In the genomic region with DNA sequence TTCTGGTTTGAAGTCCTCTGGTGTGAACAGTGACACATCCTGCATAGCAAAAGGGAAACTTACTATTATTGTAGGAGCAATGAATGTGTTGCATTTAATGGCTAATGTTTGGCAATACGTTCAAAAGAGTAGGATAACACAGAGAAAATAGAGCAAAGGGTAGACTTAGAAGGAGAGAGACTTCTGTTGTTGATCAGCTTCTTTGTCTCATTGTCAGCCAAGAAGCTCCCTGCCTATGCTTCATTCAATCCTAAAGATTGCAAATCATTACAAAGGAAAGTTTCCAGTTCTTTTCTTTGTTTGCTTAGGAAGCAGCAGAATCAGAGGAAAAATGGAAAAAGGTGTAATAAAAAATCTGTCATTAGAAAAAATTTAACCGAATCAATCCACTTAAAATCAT, we compare ENCODE assay signal across 16 cellular contexts. TPM values are rescaled to one million over a fixed set of nuclear protein-coding genes. Genes with fewer than 3 reads are reported as not detected.
A peak's percentile ranks its signal among the peaks of the same experiment; 100 is the strongest.
DNase-seq lines count a peak whose midpoint lies in the region; ATAC-seq and TF ChIP-seq lines count a peak whose summit lies in the region.
"Had no signal": no experiment of that assay in that cellular context is flagged by ENCODE, and none has a peak within 500 bp of the region (broad histone marks: within the 10 kb centered on the region; RNA-seq: fewer than 3 reads in every experiment).

No MANE protein-coding gene starts in this region.

- no peak for ATAC-seq in stimulated activated naive CD8-positive, alpha-beta T cell treated with anti-CD3 and anti-CD28 coated beads, Interleukin-15, amount 100 ng/mL, for 72 hours
- ATAC-seq in HG03521 (IDR thresholded peaks at IDR 0.05; ENCODE audit: unreplicated experiment) = no peak

- H3K9me3 ChIP-seq in HUES48 (ENCODE audit: control insufficient read depth, insufficient read depth, low read length) = no peaks in the 10 kb centered on the region
- H3K9me3 ChIP-seq in ectodermal cell (ENCODE audit: control insufficient read depth, low read length) = no peaks in the 10 kb centered on the region
- H3K9me3 ChIP-seq in iPS-20b (ENCODE audit: insufficient read depth, low read depth, low read length) = no peaks in the 10 kb centered on the region
- H3K9me3 ChIP-seq in subcutaneous abdominal adipose tissue (ENCODE audit: control insufficient read depth in 5 of 5, low read length in 5 of 5) = no peaks in the 10 kb centered on the region
- H3K9me3 ChIP-seq in osteoblast (ENCODE audit: low read depth, low read length) = no peaks in the 10 kb centered on the region
- H3K9me3 ChIP-seq: BLaER1 treated with 17β-estradiol and CSF1 and Interleukin-3, amounts not matched to agents 10 nM and 100 nM had no signal

- WGBS in ectodermal cell, 2 experiments = 0% methylated on average over 1 of the region's 2 CpGs

- H3K4me1 ChIP-seq in HUES48 (ENCODE audit: control insufficient read depth, insufficient read depth, low read length) (peaks cover 22% of the 10 kb centered on the region), ectodermal cell (ENCODE audit: control insufficient read depth, insufficient read depth, low read length) (peaks cover 22% of the 10 kb centered on the region), iPS-20b (ENCODE audit: insufficient read depth, low read length) (peaks cover 18% of the 10 kb centered on the region; the same call in 1 of the 2 replicates), subcutaneous abdominal adipose tissue (ENCODE audit: control insufficient read depth in 5 of 5, insufficient read depth in 5 of 5, low read length in 5 of 5) (peaks cover 7 to 27% (median 11%) of the 10 kb centered on the region in 5 donors), osteoblast (ENCODE audit: insufficient read depth, low read length) (peaks cover 17% of the 10 kb centered on the region)

- no peak overlapping the region for H3K4me2 ChIP-seq in osteoblast (ENCODE audit: insufficient read depth, low read length)
- H3K4me2 ChIP-seq: BLaER1 treated with 17β-estradiol and CSF1 and Interleukin-3, amounts not matched to agents 10 nM and 100 nM had no signal

- peaks cover under 1% of the 10 kb centered on the region for H3K4me1 Mint-ChIP-seq in stimulated activated naive CD8-positive, alpha-beta T cell treated with anti-CD3 and anti-CD28 coated beads, Interleukin-15, amount 100 ng/mL, for 72 hours
- H3K4me1 Mint-ChIP-seq: CD4-positive, CD25-positive, alpha-beta regulatory T cell had no signal

- H4K20me1 ChIP-seq in osteoblast (ENCODE audit: insufficient read depth, low read length) = no peaks in the 10 kb centered on the region
- H4K20me1 ChIP-seq: BLaER1 treated with 17β-estradiol and CSF1 and Interleukin-3, amounts not matched to agents 10 nM and 100 nM had no signal

- H3K9ac ChIP-seq in HUES48 (ENCODE audit: low read depth, low read length) (no peak overlapping the region), iPS-20b (ENCODE audit: low read depth, low read length) (no peak overlapping the region), subcutaneous abdominal adipose tissue (ENCODE audit: low read length in 5 of 5) (no peak overlapping the region)
- H3K9ac ChIP-seq: BLaER1 treated with 17β-estradiol and CSF1 and Interleukin-3, amounts not matched to agents 10 nM and 100 nM had no signal

- H3K27ac ChIP-seq in HUES48 (ENCODE audit: low read depth, low read length) (peak overlapping the region; percentile 62), ectodermal cell (ENCODE audit: insufficient read depth, low read depth, low read length, poor library complexity, severe bottlenecking) (peak overlapping the region; percentile 76), iPS-20b (ENCODE audit: low read length) (no peak overlapping the region), subcutaneous abdominal adipose tissue (ENCODE audit: low read depth, low read length) (peak overlapping the region; percentile 45), osteoblast (ENCODE audit: low read depth, low read length) (no peak overlapping the region)
- H3K27ac ChIP-seq: BLaER1 treated with 17β-estradiol and CSF1 and Interleukin-3, amounts not matched to agents 10 nM and 100 nM had no signal

- H3K4me3 ChIP-seq in HUES48 (ENCODE audit: low read depth, low read length) (no peak overlapping the region), ectodermal cell (ENCODE audit: insufficient read depth, low read depth, low read length) (no peak overlapping the region), iPS-20b (ENCODE audit: low read length) (0 out of 2 replicates have a peak overlapping the region, but pooled peaks have one; percentile 17), subcutaneous abdominal adipose tissue (ENCODE audit: low read depth in 1 of 5, low read length in 5 of 5) (no peak overlapping the region), osteoblast (ENCODE audit: insufficient read depth, low read length) (no peak overlapping the region)
- H3K4me3 ChIP-seq: BLaER1 treated with 17β-estradiol and CSF1 and Interleukin-3, amounts not matched to agents 10 nM and 100 nM had no signal

- no peaks in the 10 kb centered on the region for H3K9me3 Mint-ChIP-seq in stimulated activated naive CD8-positive, alpha-beta T cell treated with anti-CD3 and anti-CD28 coated beads, Interleukin-15, amount 100 ng/mL, for 72 hours
- H3K9me3 Mint-ChIP-seq: HFFc6 had no signal

- H2AFZ ChIP-seq in osteoblast (ENCODE audit: low read length) = no peak overlapping the region

- TF ChIP-seq CTCF in osteoblast (IDR thresholded peaks at IDR 0.05; ENCODE audit: extremely low read depth, low read depth, low read length) = no peak

- no peak overlapping the region for H3K27ac Mint-ChIP-seq in stimulated activated naive CD8-positive, alpha-beta T cell treated with anti-CD3 and anti-CD28 coated beads, Interleukin-15, amount 100 ng/mL, for 72 hours
- H3K27ac Mint-ChIP-seq: CD4-positive, CD25-positive, alpha-beta regulatory T cell; HFFc6 had no signal

- H3K4me3 Mint-ChIP-seq in stimulated activated naive CD8-positive, alpha-beta T cell treated with anti-CD3 and anti-CD28 coated beads, Interleukin-15, amount 100 ng/mL, for 72 hours = no peak overlapping the region
- H3K4me3 Mint-ChIP-seq: CD4-positive, CD25-positive, alpha-beta regulatory T cell; HFFc6 had no signal

- no peaks in the 10 kb centered on the region for H3K79me2 ChIP-seq in osteoblast (ENCODE audit: insufficient read depth, low read length)

- H3K27me3 ChIP-seq in HUES48 (ENCODE audit: control insufficient read depth, insufficient read depth, low read length) (no peaks in the 10 kb centered on the region), ectodermal cell (ENCODE audit: control insufficient read depth, insufficient read depth, low read length, poor library complexity, severe bottlenecking) (no peaks in the 10 kb centered on the region), iPS-20b (ENCODE audit: insufficient read depth, low read length) (no peaks in the 10 kb centered on the region), subcutaneous abdominal adipose tissue (ENCODE audit: control insufficient read depth in 5 of 5, insufficient read depth in 4 of 5, low read length in 5 of 5) (no peaks in the 10 kb centered on the region), osteoblast (ENCODE audit: insufficient read depth, low read length) (no peaks in the 10 kb centered on the region)
- H3K27me3 ChIP-seq: BLaER1 treated with 17β-estradiol and CSF1 and Interleukin-3, amounts not matched to agents 10 nM and 100 nM had no signal

- H3K36me3 ChIP-seq in HUES48 (ENCODE audit: control insufficient read depth, insufficient read depth, low read length) (no peaks in the 10 kb centered on the region), ectodermal cell (ENCODE audit: control insufficient read depth, insufficient read depth, low read length) (no peaks in the 10 kb centered on the region), iPS-20b (ENCODE audit: insufficient read depth, low read depth, low read length) (no peaks in the 10 kb centered on the region), subcutaneous abdominal adipose tissue (ENCODE audit: control insufficient read depth in 5 of 5, insufficient read depth in 5 of 5, low read length in 5 of 5) (no peaks in the 10 kb centered on the region), osteoblast (ENCODE audit: insufficient read depth, low read length) (no peaks in the 10 kb centered on the region)
- H3K36me3 ChIP-seq: BLaER1 treated with 17β-estradiol and CSF1 and Interleukin-3, amounts not matched to agents 10 nM and 100 nM had no signal

- H3K27me3 Mint-ChIP-seq in stimulated activated naive CD8-positive, alpha-beta T cell treated with anti-CD3 and anti-CD28 coated beads, Interleukin-15, amount 100 ng/mL, for 72 hours = no peaks in the 10 kb centered on the region

- no peak for DNase-seq in stimulated activated naive CD8-positive, alpha-beta T cell treated with anti-CD3 and anti-CD28 coated beads, Interleukin-15, amount 100 ng/mL, for 72 hours
- DNase-seq in osteoblast (ENCODE audit: insufficient read length, low spot score, missing footprints) = no peak
- DNase-seq: ACHN; CD4-positive, CD25-positive, alpha-beta regulatory T cell; DMS53; HCEC 1CT; HFFc6 had no signal

RNA-seq across cellular contexts. Expression of a gene that starts 7.9 kb away (rescaled TPM):
- 28.0 TPM for polyA plus RNA-seq in ectodermal cell (2013, experiment 1 of 4)
- 26.0 TPM for polyA plus RNA-seq in ectodermal cell (2013, experiment 2 of 4)
- polyA plus RNA-seq in ectodermal cell (2013, experiment 3 of 4) = 28.1 TPM
- 31.5 TPM for polyA plus RNA-seq in ectodermal cell (2013, experiment 4 of 4)
- total RNA-seq in osteoblast = 1.8 TPM in 2 replicates

RNA-seq across cellular contexts. Expression of a gene that starts 59.2 kb away (rescaled TPM):
- polyA plus RNA-seq in ectodermal cell (2013, experiment 1 of 4) = not detected
- polyA plus RNA-seq in ectodermal cell (2013, experiment 2 of 4) = not detected
- not detected for polyA plus RNA-seq in ectodermal cell (2013, experiment 3 of 4)
- not detected for polyA plus RNA-seq in ectodermal cell (2013, experiment 4 of 4)
- total RNA-seq in osteoblast = not detected in 2 replicates
- total RNA-seq: A172; CD4-positive, CD25-positive, alpha-beta regulatory T cell; Daoy; H1; HFFc6 had no signal
- polyA plus RNA-seq: CD4-positive, CD25-positive, alpha-beta regulatory T cell; H1 had no signal

Comparison
In these comparisons a context has a peak if more than half of its experiments do, and no peak if none do; other contexts are left out.
1. H3K27ac ChIP-seq: peak in HUES48 (single experiment), ectodermal cell (single experiment) and subcutaneous abdominal adipose tissue (single experiment); none in iPS-20b (single experiment) and osteoblast (single experiment).